16 cellular contexts compared by ENCODE assay signal in genomic region chr3:43246956-43247355, GRCh38. TPM values are rescaled to one million over a fixed set of nuclear protein-coding genes. Genes with fewer than 3 reads are reported as not detected.
DNase-seq lines count a peak whose midpoint lies in the region; ATAC-seq and TF ChIP-seq lines count a peak whose summit lies in the region.
"Had no signal": no experiment of that assay in that cellular context is flagged by ENCODE, and none has a peak within 500 bp of the region (broad histone marks: within the 10 kb centered on the region; RNA-seq: fewer than 3 reads in every experiment).

No MANE protein-coding gene starts in this region.

- H3K36me3 ChIP-seq in BLaER1 treated with 17β-estradiol and CSF1 and Interleukin-3, amounts not matched to agents 10 nM and 100 nM: no peaks in the 10 kb centered on the region; a peak in 1 of 22 replicates
- no peaks in the 10 kb centered on the region for H3K36me3 ChIP-seq in mucosa of descending colon (ENCODE audit: low read depth)
- H3K36me3 ChIP-seq in gastroesophageal sphincter: no peaks in the 10 kb centered on the region
- H3K36me3 ChIP-seq: prostate gland, stomach had no signal

- peak overlapping the region in 4 of 10 experiments; percentile 5 to 43 (median 16); a peak in 4 of 20 replicates for H3K4me3 ChIP-seq in BLaER1 treated with 17β-estradiol and CSF1 and Interleukin-3, amounts not matched to agents 10 nM and 100 nM
- H3K4me3 ChIP-seq in mucosa of descending colon: no peak overlapping the region
- H3K4me3 ChIP-seq in gastroesophageal sphincter: no peak overlapping the region
- H3K4me3 ChIP-seq: prostate gland, stomach had no signal

- peaks cover 11 to 21% (median 15%) of the 10 kb centered on the region in 11 experiments for H3K9me3 ChIP-seq in BLaER1 treated with 17β-estradiol and CSF1 and Interleukin-3, amounts not matched to agents 10 nM and 100 nM (replicated peaks in 1 of 11)
- H3K9me3 ChIP-seq in mucosa of descending colon (peaks cover 5% of the 10 kb centered on the region), gastroesophageal sphincter (peaks cover 0 to 7% (median 0%) of the 10 kb centered on the region in 3 donors)
- H3K9me3 ChIP-seq: prostate gland had no signal

- peaks cover 36 to 67% (median 55%) of the 10 kb centered on the region in 10 experiments for H3K4me1 ChIP-seq in BLaER1 treated with 17β-estradiol and CSF1 and Interleukin-3, amounts not matched to agents 10 nM and 100 nM
- H3K4me1 ChIP-seq in mucosa of descending colon (ENCODE audit: low read depth) (no peaks in the 10 kb centered on the region), gastroesophageal sphincter (peaks cover 0 to 20% (median 5%) of the 10 kb centered on the region in 3 donors)
- H3K4me1 ChIP-seq: prostate gland had no signal

- peaks cover 4 to 9% of the 10 kb centered on the region in 2 donors for H3K27me3 Mint-ChIP-seq in effector memory CD8-positive, alpha-beta T cell

- ATAC-seq in GM21423 (IDR thresholded peaks at IDR 0.05; ENCODE audit: unreplicated experiment): peak; percentile 66
- peak; percentile 48 for ATAC-seq in effector memory CD8-positive, alpha-beta T cell (replicated peaks)
- peak; percentile 46 for ATAC-seq in mucosa of descending colon
- no peak for ATAC-seq in gastroesophageal sphincter
- no peak for ATAC-seq in GM18868 (IDR thresholded peaks at IDR 0.05; ENCODE audit: unreplicated experiment)
- ATAC-seq: left colon had no signal

- peak overlapping the region in 7 of 11 experiments; percentile 3 to 58 (median 21); a peak in 11 of 22 replicates for H3K9ac ChIP-seq in BLaER1 treated with 17β-estradiol and CSF1 and Interleukin-3, amounts not matched to agents 10 nM and 100 nM

- no peaks in the 10 kb centered on the region for H3K27me3 ChIP-seq in BLaER1 treated with 17β-estradiol and CSF1 and Interleukin-3, amounts not matched to agents 10 nM and 100 nM
- no peaks in the 10 kb centered on the region for H3K27me3 ChIP-seq in gastroesophageal sphincter
- H3K27me3 ChIP-seq: stomach had no signal

- H4K20me1 ChIP-seq in BLaER1 treated with 17β-estradiol and CSF1 and Interleukin-3, amounts not matched to agents 10 nM and 100 nM: no peaks in the 10 kb centered on the region

- no peaks in the 10 kb centered on the region for H3K9me3 Mint-ChIP-seq in effector memory CD8-positive, alpha-beta T cell

- DNase-seq in effector memory CD8-positive, alpha-beta T cell: no peak
- DNase-seq in mucosa of descending colon (peak in 1 of 3 donors; percentile 7), NCI-H2227 (lab: John Stamatoyannopoulos, UW; ENCODE audit: unreplicated experiment) (no peak), kidney tubule cell (ENCODE audit: low spot score) (no peak)
- DNase-seq: effector CD4-positive, alpha-beta T cell; GDM1; left colon; NCI-H1694 treated with DMSO at 0.1 percent for 48 hours; SHP77; stomach had no signal

- H3K4me2 ChIP-seq in BLaER1 treated with 17β-estradiol and CSF1 and Interleukin-3, amounts not matched to agents 10 nM and 100 nM: peak overlapping the region; percentile 27 to 88 (median 76)

- intact Hi-C loops in mucosa of descending colon (cut with DNase I, micrococcal nuclease): no loop called here

- WGBS in gastroesophageal sphincter (ENCODE audit: low coverage in 1 of 2), 2 donors: 37 to 60% methylated on average over 2 of the region's 2 CpGs

- no peak overlapping the region for H3K4me3 Mint-ChIP-seq in effector memory CD8-positive, alpha-beta T cell

- H3K36me3 Mint-ChIP-seq in effector memory CD8-positive, alpha-beta T cell (ENCODE audit: insufficient read depth): no peaks in the 10 kb centered on the region

- no peak for TF ChIP-seq EP300 in gastroesophageal sphincter (IDR thresholded peaks at IDR 0.05)

- no peak for TF ChIP-seq POLR2A in gastroesophageal sphincter (IDR thresholded peaks at IDR 0.05)

- peak overlapping the region in 9 of 11 experiments; percentile 9 to 72 (median 63); a peak in 16 of 22 replicates for H3K27ac ChIP-seq in BLaER1 treated with 17β-estradiol and CSF1 and Interleukin-3, amounts not matched to agents 10 nM and 100 nM
- H3K27ac ChIP-seq in gastroesophageal sphincter: peak overlapping the region in 1 of 4 donors; percentile 5
- H3K27ac ChIP-seq: C4-2B, prostate gland had no signal

- TF ChIP-seq CTCF in mucosa of descending colon (IDR thresholded peaks at IDR 0.05) (no peak), gastroesophageal sphincter (IDR thresholded peaks at IDR 0.05) (no peak)

- H3K4me1 Mint-ChIP-seq in effector memory CD8-positive, alpha-beta T cell (ENCODE audit: low read depth in 2 of 2): peaks cover 17 to 27% of the 10 kb centered on the region in 2 donors

- no peak overlapping the region for H3K27ac Mint-ChIP-seq in effector memory CD8-positive, alpha-beta T cell

RNA-seq across cellular contexts. Expression of gene SNRK, which starts 39.4 kb away (rescaled TPM):
- total RNA-seq in mucosa of descending colon (10 to 100 TPM; 33.2 to 47.6 (median 35.2) TPM), gastroesophageal sphincter (10 to 100 TPM; 42.9 to 64.0 (median 49.1) TPM)

Comparison
In these comparisons a context has a peak if more than half of its experiments do, and no peak if none do; other contexts are left out.
1. ATAC-seq: peak in GM21423 (single experiment), effector memory CD8-positive, alpha-beta T cell (single experiment) and mucosa of descending colon (single experiment); none in gastroesophageal sphincter (single experiment) and GM18868 (single experiment).